Comparison of ENCODE assay signal across 18 cellular contexts in genomic region chr21:34546556-34546955, GRCh38. TPM values are rescaled to one million over a fixed set of nuclear protein-coding genes. Genes with fewer than 3 reads are reported as not detected.
DNase-seq lines count a peak whose midpoint lies in the region; ATAC-seq and TF ChIP-seq lines count a peak whose summit lies in the region.
"Had no signal": no experiment of that assay in that cellular context is flagged by ENCODE, and none has a peak within 500 bp of the region (broad histone marks: within the 10 kb centered on the region; RNA-seq: fewer than 3 reads in every experiment).

No MANE protein-coding gene starts in this region.

- TF ChIP-seq CTCF in SU-DHL-6 (IDR thresholded peaks at IDR 0.05; ENCODE audit: insufficient read depth, low read length, poor library complexity, severe bottlenecking) (no peak), gastroesophageal sphincter (IDR thresholded peaks at IDR 0.05) (no peak)

- no peak for TF ChIP-seq EP300 in gastroesophageal sphincter (IDR thresholded peaks at IDR 0.05)

- H3F3A ChIP-seq in SU-DHL-6 (ENCODE audit: insufficient read depth), result no peaks in the 10 kb centered on the region

- H4K20me1 ChIP-seq in SU-DHL-6 (ENCODE audit: low read depth, low read length), result no peaks in the 10 kb centered on the region

- H3K79me2 ChIP-seq in SU-DHL-6 (ENCODE audit: insufficient read depth, low read length), result no peaks in the 10 kb centered on the region

- POLR2A ChIA-PET in activated CD4-positive, alpha-beta T cell treated with anti-CD3 and anti-CD28 coated beads for 36 hours (lab: Charles Lee), result no interaction called here

- H3K27me3 ChIP-seq in SU-DHL-6 (ENCODE audit: low read length) (no peaks in the 10 kb centered on the region), gastroesophageal sphincter (no peaks in the 10 kb centered on the region)

- H3K9me2 ChIP-seq in SU-DHL-6 (replicated peaks; ENCODE audit: insufficient read depth, low read length), result no peaks in the 10 kb centered on the region
- H3K9me2 ChIP-seq: SK-N-SH had no signal

- no peak for DNase-seq in activated CD4-positive, alpha-beta T cell treated with anti-CD3 and anti-CD28 coated beads for 36 hours
- DNase-seq in activated CD4-positive, alpha-beta T cell treated with anti-CD3 and anti-CD28 coated beads, Interleukin-2, amount 50 U/mL, for 48 hours, result no peak
- DNase-seq in H4 (ENCODE audit: low spot score), result no peak
- DNase-seq in NK-92 treated with Interleukin-12 subunit alpha and Interleukin-12 subunit beta, amount 100 ng/mL, for 24 hours (lab: John Stamatoyannopoulos, UW), result no peak
- no peak for DNase-seq in GM19238 (ENCODE audit: insufficient read length, low spot score)
- DNase-seq: activated gamma-delta T cell; CD4-positive, CD25-positive, alpha-beta regulatory T cell; cortex of kidney; DND-41; hippocampal formation; kidney glomerular epithelial cell; naive B cell; NCI-H146; NCI-H446 treated with DMSO at 0.1 percent for 48 hours; SK-N-SH had no signal

- no peaks in the 10 kb centered on the region for H3K27me3 Mint-ChIP-seq in activated CD4-positive, alpha-beta T cell treated with anti-CD3 and anti-CD28 coated beads for 36 hours
- no peaks in the 10 kb centered on the region for H3K27me3 Mint-ChIP-seq in stimulated activated memory B cell treated with anti-CD40 and anti-IgM and Interleukin-4, amounts not matched to agents 10 μg/mL and 1 μg/mL and 100 μg/mL, for 72 hours
- H3K27me3 Mint-ChIP-seq: CD4-positive, CD25-positive, alpha-beta regulatory T cell; naive B cell had no signal

- ATAC-seq in activated CD4-positive, alpha-beta T cell treated with anti-CD3 and anti-CD28 coated beads for 36 hours, result no peak
- ATAC-seq in gastroesophageal sphincter, result no peak
- ATAC-seq in stimulated activated memory B cell treated with anti-CD40 and anti-IgM and Interleukin-4, amounts not matched to agents 10 μg/mL and 1 μg/mL and 100 μg/mL, for 72 hours, result no peak

- no peak overlapping the region for H3K9ac ChIP-seq in SU-DHL-6 (ENCODE audit: low read length)

- H3K9me3 ChIP-seq in SU-DHL-6 (ENCODE audit: insufficient read depth, low read length) (no peaks in the 10 kb centered on the region), gastroesophageal sphincter (no peaks in the 10 kb centered on the region)
- H3K9me3 ChIP-seq: SK-N-SH had no signal

- H3K4me1 ChIP-seq in gastroesophageal sphincter, result peaks cover 0 to 37% (median 9%) of the 10 kb centered on the region in 3 donors

- peaks cover 2% of the 10 kb centered on the region for H3K9me3 Mint-ChIP-seq in activated CD4-positive, alpha-beta T cell treated with anti-CD3 and anti-CD28 coated beads for 36 hours (ENCODE audit: low read depth)
- H3K9me3 Mint-ChIP-seq in stimulated activated memory B cell treated with anti-CD40 and anti-IgM and Interleukin-4, amounts not matched to agents 10 μg/mL and 1 μg/mL and 100 μg/mL, for 72 hours, result peaks cover 3% of the 10 kb centered on the region

- no peak overlapping the region for H2AFZ ChIP-seq in SU-DHL-6 (ENCODE audit: low read depth, low read length, severe bottlenecking)

- H3K36me3 Mint-ChIP-seq in activated CD4-positive, alpha-beta T cell treated with anti-CD3 and anti-CD28 coated beads for 36 hours (ENCODE audit: low read depth), result peaks cover 6% of the 10 kb centered on the region
- H3K36me3 Mint-ChIP-seq in stimulated activated memory B cell treated with anti-CD40 and anti-IgM and Interleukin-4, amounts not matched to agents 10 μg/mL and 1 μg/mL and 100 μg/mL, for 72 hours, result peaks cover 12% of the 10 kb centered on the region

- H3K27ac Mint-ChIP-seq in activated CD4-positive, alpha-beta T cell treated with anti-CD3 and anti-CD28 coated beads for 36 hours, result peak overlapping the region; percentile 1
- peak overlapping the region; percentile 97 for H3K27ac Mint-ChIP-seq in stimulated activated memory B cell treated with anti-CD40 and anti-IgM and Interleukin-4, amounts not matched to agents 10 μg/mL and 1 μg/mL and 100 μg/mL, for 72 hours
- H3K27ac Mint-ChIP-seq: CD4-positive, CD25-positive, alpha-beta regulatory T cell had no signal

- H3K4me3 ChIP-seq in SU-DHL-6 (ENCODE audit: insufficient read depth, low read length, poor library complexity, severe bottlenecking) (no peak overlapping the region), gastroesophageal sphincter (no peak overlapping the region)

- H3K36me3 ChIP-seq in SU-DHL-6 (ENCODE audit: low read length), result no peaks in the 10 kb centered on the region
- H3K36me3 ChIP-seq in gastroesophageal sphincter, result no peaks in the 10 kb centered on the region

- CTCF ChIA-PET in activated CD4-positive, alpha-beta T cell treated with anti-CD3 and anti-CD28 coated beads for 36 hours (lab: Charles Lee), result interaction anchor here (0.7 kb wide), 1 partner anchor 48 kb away, joined by 3 read pairs; no protein-coding TSS in a partner anchor

- peak overlapping the region; percentile 8; the same call in 1 of the 2 replicates for H3K27ac ChIP-seq in SU-DHL-6 (ENCODE audit: low read depth, low read length)
- peak overlapping the region in 3 of 4 donors; percentile 65 to 76 (median 74) for H3K27ac ChIP-seq in gastroesophageal sphincter

- WGBS in gastroesophageal sphincter (ENCODE audit: low coverage in 1 of 2), 2 donors, result 74 to 83% methylated on average over 4 to 6 of the region's 6 CpGs

- no peak for TF ChIP-seq POLR2A in gastroesophageal sphincter (IDR thresholded peaks at IDR 0.05)

- intact Hi-C loops in activated CD4-positive, alpha-beta T cell treated with anti-CD3 and anti-CD28 coated beads for 36 hours (cut with DNase I, micrococcal nuclease), result no loop called here

- no peak overlapping the region for H3K4me3 Mint-ChIP-seq in activated CD4-positive, alpha-beta T cell treated with anti-CD3 and anti-CD28 coated beads for 36 hours
- H3K4me3 Mint-ChIP-seq in stimulated activated memory B cell treated with anti-CD40 and anti-IgM and Interleukin-4, amounts not matched to agents 10 μg/mL and 1 μg/mL and 100 μg/mL, for 72 hours, result no peak overlapping the region
- H3K4me3 Mint-ChIP-seq: CD4-positive, CD25-positive, alpha-beta regulatory T cell had no signal

- H3K4me2 ChIP-seq in SU-DHL-6 (ENCODE audit: low read depth, low read length, poor library complexity, severe bottlenecking), result peak overlapping the region; percentile 55

- H3K4me1 Mint-ChIP-seq in activated CD4-positive, alpha-beta T cell treated with anti-CD3 and anti-CD28 coated beads for 36 hours, result peaks cover 24% of the 10 kb centered on the region
- H3K4me1 Mint-ChIP-seq in stimulated activated memory B cell treated with anti-CD40 and anti-IgM and Interleukin-4, amounts not matched to agents 10 μg/mL and 1 μg/mL and 100 μg/mL, for 72 hours, result peaks cover 44% of the 10 kb centered on the region
- H3K4me1 Mint-ChIP-seq: CD4-positive, CD25-positive, alpha-beta regulatory T cell had no signal

RNA-seq across cellular contexts. Expression of gene KCNE1, which starts 34.5 kb away (rescaled TPM):
- total RNA-seq in activated CD4-positive, alpha-beta T cell treated with anti-CD3 and anti-CD28 coated beads for 36 hours, result under 1 TPM in 1 of 2 experiments, not detected in 1; 0.07 TPM
- 1 to 10 TPM in 3 of 4 donors, under 1 TPM in 1; 0.64 to 6.4 (median 3.0) TPM for total RNA-seq in gastroesophageal sphincter
- not detected in 2 replicates for total RNA-seq in H4 (2014; rRNA removed; shearing (Covaris generic))
